Comparison of ENCODE assay signal across 20 cellular contexts in the genomic region with DNA sequence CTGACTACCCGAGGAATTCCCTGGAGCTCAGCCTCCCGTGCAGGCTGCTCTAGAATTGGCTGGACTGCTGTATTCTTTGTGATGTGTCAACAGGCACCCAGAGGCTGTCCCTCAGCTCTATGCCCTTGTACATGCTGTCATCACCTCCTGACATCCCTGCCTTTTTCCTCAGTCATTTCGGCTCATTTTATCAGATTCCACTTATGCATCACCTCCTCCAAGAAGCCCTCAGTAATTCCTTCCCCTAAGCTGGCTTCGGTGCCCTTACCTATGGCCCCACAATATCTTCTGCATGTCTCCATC.
DNase-seq lines count a peak whose midpoint lies in the region; ATAC-seq and TF ChIP-seq lines count a peak whose summit lies in the region.
"Had no signal": no experiment of that assay in that cellular context is flagged by ENCODE, and none has a peak within 500 bp of the region (broad histone marks: within the 10 kb centered on the region; RNA-seq: fewer than 3 reads in every experiment).

No MANE protein-coding gene starts in this region.

- no peaks in the 10 kb centered on the region for H3K27me3 ChIP-seq in esophagus muscularis mucosa
- H3K27me3 ChIP-seq: BLaER1 had no signal

- H3K4me3 Mint-ChIP-seq in activated CD8-positive, alpha-beta memory T cell treated with anti-CD3 and anti-CD28 coated beads, Interleukin-2, amount 10 ng/mL, durations not matched to agents 7 days and 5 days = no peak overlapping the region
- H3K4me3 Mint-ChIP-seq: B cell; CD4-positive, CD25-positive, alpha-beta regulatory T cell; CD8-positive, alpha-beta T cell; H9 had no signal

- DNase-seq in activated CD8-positive, alpha-beta memory T cell treated with anti-CD3 and anti-CD28 coated beads, Interleukin-2, amount 10 ng/mL, durations not matched to agents 7 days and 5 days = peak; percentile 9
- no peak for DNase-seq in activated CD8-positive, alpha-beta memory T cell treated with anti-CD3 and anti-CD28 coated beads, Interleukin-2, amount 50 U/mL, for 48 hours
- peak; percentile 86 for DNase-seq in esophagus muscularis mucosa (ENCODE audit: extremely low spot score)
- DNase-seq in kidney tubule cell (ENCODE audit: low spot score) = peak; percentile 43
- no peak for DNase-seq in GM20000 (ENCODE audit: low spot score)
- DNase-seq in NCI-H187 treated with DMSO at 0.1 percent for 48 hours (lab: John Stamatoyannopoulos, UW) = no peak
- DNase-seq: Caco-2; CD4-positive, CD25-positive, alpha-beta regulatory T cell; CD8-positive, alpha-beta T cell; DMS53; DMS79 treated with DMSO at 0.1 percent for 48 hours; GM23248; H9 had no signal

- H3K27ac ChIP-seq in esophagus muscularis mucosa (replicated peaks in 1 of 4) = no peak overlapping the region
- H3K27ac ChIP-seq in temporal lobe (ENCODE audit: low read depth, low read length) = peak overlapping the region; percentile 17
- H3K27ac ChIP-seq: 22Rv1, BLaER1, C4-2B, GM23248 had no signal

- TF ChIP-seq POLR2A in esophagus muscularis mucosa (IDR thresholded peaks at IDR 0.05; ENCODE audit: low read depth) = no peak

- H3K4me3 ChIP-seq in esophagus muscularis mucosa = no peak overlapping the region
- H3K4me3 ChIP-seq: BLaER1, GM23248 had no signal

- no peak for ATAC-seq in activated CD8-positive, alpha-beta memory T cell treated with anti-CD3 and anti-CD28 coated beads, Interleukin-2, amount 10 ng/mL, durations not matched to agents 7 days and 5 days
- no peak for ATAC-seq in HG02623 (IDR thresholded peaks at IDR 0.05; ENCODE audit: unreplicated experiment)
- ATAC-seq: CD8-positive, alpha-beta T cell; HCT116 had no signal

- H3K9me3 ChIP-seq in esophagus muscularis mucosa = no peaks in the 10 kb centered on the region
- H3K9me3 ChIP-seq: Caco-2 had no signal

- H3K4me1 Mint-ChIP-seq in activated CD8-positive, alpha-beta memory T cell treated with anti-CD3 and anti-CD28 coated beads, Interleukin-2, amount 10 ng/mL, durations not matched to agents 7 days and 5 days = peaks cover 17% of the 10 kb centered on the region

- no peak overlapping the region for H3K27ac Mint-ChIP-seq in activated CD8-positive, alpha-beta memory T cell treated with anti-CD3 and anti-CD28 coated beads, Interleukin-2, amount 10 ng/mL, durations not matched to agents 7 days and 5 days
- H3K27ac Mint-ChIP-seq: B cell; CD8-positive, alpha-beta T cell; H9 had no signal

- no peaks in the 10 kb centered on the region for H3K4me1 ChIP-seq in esophagus muscularis mucosa
- H3K4me1 ChIP-seq: Caco-2 had no signal

- CTCF ChIA-PET in activated CD8-positive, alpha-beta memory T cell treated with anti-CD3 and anti-CD28 coated beads, Interleukin-2, amount 10 ng/mL, durations not matched to agents 7 days and 5 days (lab: Charles Lee) = no interaction called here

- 71% methylated on average over 4 of the region's 4 CpGs for WGBS in esophagus muscularis mucosa

- TF ChIP-seq CTCF in esophagus muscularis mucosa (IDR thresholded peaks at IDR 0.05) (no peak), GM20000 (IDR thresholded peaks at IDR 0.05; ENCODE audit: extremely low read depth, missing control alignments) (no peak)

- intact Hi-C loops in esophagus muscularis mucosa (cut with DNase I) = no loop called here

- peaks cover 51% of the 10 kb centered on the region for H3K36me3 Mint-ChIP-seq in activated CD8-positive, alpha-beta memory T cell treated with anti-CD3 and anti-CD28 coated beads, Interleukin-2, amount 10 ng/mL, durations not matched to agents 7 days and 5 days
- H3K36me3 Mint-ChIP-seq: CD8-positive, alpha-beta T cell had no signal

- H3K27me3 Mint-ChIP-seq in activated CD8-positive, alpha-beta memory T cell treated with anti-CD3 and anti-CD28 coated beads, Interleukin-2, amount 10 ng/mL, durations not matched to agents 7 days and 5 days = no peaks in the 10 kb centered on the region
- H3K27me3 Mint-ChIP-seq: CD4-positive, CD25-positive, alpha-beta regulatory T cell had no signal

- H3K9me3 Mint-ChIP-seq in activated CD8-positive, alpha-beta memory T cell treated with anti-CD3 and anti-CD28 coated beads, Interleukin-2, amount 10 ng/mL, durations not matched to agents 7 days and 5 days (ENCODE audit: low read depth) = peaks cover 7% of the 10 kb centered on the region
- H3K9me3 Mint-ChIP-seq: CD8-positive, alpha-beta T cell; H9 had no signal

- no peaks in the 10 kb centered on the region for H3K36me3 ChIP-seq in esophagus muscularis mucosa

- TF ChIP-seq EP300 in esophagus muscularis mucosa (IDR thresholded peaks at IDR 0.05) = no peak

Comparison
In these comparisons a context has a peak if more than half of its experiments do, and no peak if none do; other contexts are left out.
1. DNase-seq: peak in activated CD8-positive, alpha-beta memory T cell treated with anti-CD3 and anti-CD28 coated beads, Interleukin-2, amount 10 ng/mL, durations not matched to agents 7 days and 5 days (single experiment), esophagus muscularis mucosa (single experiment) and kidney tubule cell (single experiment); none in activated CD8-positive, alpha-beta memory T cell treated with anti-CD3 and anti-CD28 coated beads, Interleukin-2, amount 50 U/mL, for 48 hours (single experiment), GM20000 (single experiment) and NCI-H187 treated with DMSO at 0.1 percent for 48 hours (single experiment).